ENCODE assay signal across 8 cellular contexts in the genomic region with DNA sequence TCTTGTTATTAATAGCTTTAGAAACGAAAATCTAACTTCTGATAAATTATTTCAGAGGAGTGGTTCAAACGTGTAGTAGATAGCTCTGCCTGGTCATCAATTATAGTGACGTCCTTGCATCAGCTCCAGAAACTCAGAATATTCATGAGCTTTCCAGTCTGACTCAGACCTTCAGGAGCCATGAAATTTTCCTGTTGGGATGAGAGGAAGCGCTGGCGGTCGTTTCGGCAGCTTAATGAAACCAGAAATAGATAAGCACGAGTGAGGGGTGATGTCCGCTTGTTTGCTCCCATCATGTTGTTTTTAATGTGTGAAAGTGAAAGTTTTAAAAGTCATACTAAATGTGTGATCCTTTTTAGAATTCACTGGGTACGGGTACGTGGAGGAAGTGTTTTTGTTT.
DNase-seq lines count a peak whose midpoint lies in the region; ATAC-seq, FAIRE-seq and TF ChIP-seq lines count a peak whose summit lies in the region.

No MANE protein-coding gene starts in this region.

- peak overlapping the region; percentile 80 for H3K27ac ChIP-seq in GM23338 (ENCODE audit: low read depth)
- H3K27ac ChIP-seq in suprapubic skin: peak overlapping the region; percentile 83

- H3K27me3 ChIP-seq in GM23338 (ENCODE audit: insufficient read depth): no peaks in the 10 kb centered on the region
- H3K27me3 ChIP-seq in suprapubic skin: no peaks in the 10 kb centered on the region

- H2AFZ ChIP-seq in GM23338: no peak overlapping the region

- intact Hi-C loops in activated T-helper 1 cell treated with anti-CD3 and anti-CD28 coated beads, Interleukin-12 subunit alpha, Interleukin-12 subunit beta, Interleukin-2, Interleukin-4 antibody, amounts not matched to agents 30 ng/mL and 10 ng/mL and 1 ng/mL, durations not matched to agents 14 hours and 24 hours and 36 hours (cut with micrococcal nuclease): loop anchor here (5.0 kb wide), 1 partner anchor 46 kb away; no protein-coding TSS in a partner anchor

- H3K27me3 Mint-ChIP-seq in GM23338 (ENCODE audit: insufficient read depth, low read depth, poor library complexity): peaks cover 6% of the 10 kb centered on the region
- H3K27me3 Mint-ChIP-seq in activated T-helper 1 cell treated with anti-CD3 and anti-CD28 coated beads, Interleukin-12 subunit alpha, Interleukin-12 subunit beta, Interleukin-2, Interleukin-4 antibody, amounts not matched to agents 30 ng/mL and 10 ng/mL and 1 ng/mL, durations not matched to agents 14 hours and 24 hours and 36 hours (ENCODE audit: insufficient read depth): peaks cover 2% of the 10 kb centered on the region

- WGBS in suprapubic skin: 35% methylated on average over 11 of the region's 11 CpGs

- FAIRE-seq in urothelium cell line (lab: Jason Lieb, UNC): no peak

- DNase-seq in A172 (ENCODE audit: low spot score) (peak; percentile 81), GM23338 (ENCODE audit: low spot score) (peak; percentile 66), inferior parietal cortex (ENCODE audit: extremely low spot score) (peak; percentile 47), suprapubic skin (ENCODE audit: low spot score in 2 of 2) (no peak), GM03348 (ENCODE audit: low spot score) (no peak), urothelium cell line (ENCODE audit: low spot score) (no peak)
- DNase-seq in activated T-helper 1 cell treated with anti-CD3 and anti-CD28 coated beads, Interleukin-12 subunit alpha, Interleukin-12 subunit beta, Interleukin-2, Interleukin-4 antibody, amounts not matched to agents 30 ng/mL and 10 ng/mL and 1 ng/mL, durations not matched to agents 14 hours and 24 hours and 36 hours (ENCODE audit: low spot score): no peak

- peak overlapping the region; percentile 98 for H3K27ac Mint-ChIP-seq in GM23338
- H3K27ac Mint-ChIP-seq in activated T-helper 1 cell treated with anti-CD3 and anti-CD28 coated beads, Interleukin-12 subunit alpha, Interleukin-12 subunit beta, Interleukin-2, Interleukin-4 antibody, amounts not matched to agents 30 ng/mL and 10 ng/mL and 1 ng/mL, durations not matched to agents 14 hours and 24 hours and 36 hours: peak overlapping the region; percentile 89

- H3K4me1 Mint-ChIP-seq in GM23338: peaks cover 53% of the 10 kb centered on the region
- H3K4me1 Mint-ChIP-seq in activated T-helper 1 cell treated with anti-CD3 and anti-CD28 coated beads, Interleukin-12 subunit alpha, Interleukin-12 subunit beta, Interleukin-2, Interleukin-4 antibody, amounts not matched to agents 30 ng/mL and 10 ng/mL and 1 ng/mL, durations not matched to agents 14 hours and 24 hours and 36 hours (ENCODE audit: low read depth): peaks cover 21% of the 10 kb centered on the region

- H3K4me2 ChIP-seq in GM23338: peak overlapping the region; percentile 85

- peaks cover 97% of the 10 kb centered on the region for H3K79me2 ChIP-seq in GM23338 (replicated peaks; ENCODE audit: insufficient read depth)

- peak overlapping the region; percentile 66 for H3K4me3 Mint-ChIP-seq in GM23338
- peak overlapping the region; percentile 82 for H3K4me3 Mint-ChIP-seq in activated T-helper 1 cell treated with anti-CD3 and anti-CD28 coated beads, Interleukin-12 subunit alpha, Interleukin-12 subunit beta, Interleukin-2, Interleukin-4 antibody, amounts not matched to agents 30 ng/mL and 10 ng/mL and 1 ng/mL, durations not matched to agents 14 hours and 24 hours and 36 hours

- no peaks in the 10 kb centered on the region for H3K9me3 ChIP-seq in suprapubic skin

- no peaks in the 10 kb centered on the region for H3K9me3 Mint-ChIP-seq in GM23338
- no peaks in the 10 kb centered on the region for H3K9me3 Mint-ChIP-seq in activated T-helper 1 cell treated with anti-CD3 and anti-CD28 coated beads, Interleukin-12 subunit alpha, Interleukin-12 subunit beta, Interleukin-2, Interleukin-4 antibody, amounts not matched to agents 30 ng/mL and 10 ng/mL and 1 ng/mL, durations not matched to agents 14 hours and 24 hours and 36 hours

- peak; percentile 19 for ATAC-seq in GM23338
- no peak for ATAC-seq in HG03439 (IDR thresholded peaks at IDR 0.05; ENCODE audit: unreplicated experiment)

- TF ChIP-seq POLR2A in suprapubic skin (IDR thresholded peaks at IDR 0.05): no peak

- H3K4me1 ChIP-seq in GM23338 (ENCODE audit: insufficient read depth) (peaks cover 58% of the 10 kb centered on the region), suprapubic skin (peaks cover 10% of the 10 kb centered on the region)

- H3K4me3 ChIP-seq in GM23338: peak overlapping the region; percentile 56
- H3K4me3 ChIP-seq in suprapubic skin: peak overlapping the region; percentile 52

- no peaks in the 10 kb centered on the region for H3K36me3 Mint-ChIP-seq in GM23338 (ENCODE audit: low read depth)
- H3K36me3 Mint-ChIP-seq in activated T-helper 1 cell treated with anti-CD3 and anti-CD28 coated beads, Interleukin-12 subunit alpha, Interleukin-12 subunit beta, Interleukin-2, Interleukin-4 antibody, amounts not matched to agents 30 ng/mL and 10 ng/mL and 1 ng/mL, durations not matched to agents 14 hours and 24 hours and 36 hours (ENCODE audit: low read depth): peaks cover 3% of the 10 kb centered on the region

- no peaks in the 10 kb centered on the region for H3F3A ChIP-seq in GM23338 (replicated peaks; ENCODE audit: low read depth)

- no peaks in the 10 kb centered on the region for H3K9me2 ChIP-seq in GM23338 (ENCODE audit: insufficient read depth)

- H3K36me3 ChIP-seq in GM23338 (ENCODE audit: insufficient read depth): no peaks in the 10 kb centered on the region
- no peaks in the 10 kb centered on the region for H3K36me3 ChIP-seq in suprapubic skin

- peaks cover 14% of the 10 kb centered on the region; the same call in 1 of the 2 replicates for H4K20me1 ChIP-seq in GM23338 (replicated peaks; ENCODE audit: insufficient read depth)

- no peak for TF ChIP-seq CTCF in GM23338 (conservative IDR thresholded peaks at IDR 0.05; ENCODE audit: low read depth in 2 of 2)
- no peak for TF ChIP-seq CTCF in suprapubic skin (IDR thresholded peaks at IDR 0.05)

- no peak for TF ChIP-seq EP300 in suprapubic skin (IDR thresholded peaks at IDR 0.05)

TF ChIP-seq in GM23338, 12 proteins besides CTCF, POLR2A, EP300 and RAD21:
- TF ChIP-seq ZNF114 (CRISPR knock-in tag; IDR thresholded peaks at IDR 0.05): no peak
- no peak for TF ChIP-seq POLR2AphosphoS5 (IDR thresholded peaks at IDR 0.05; ENCODE audit: low read depth)
- TF ChIP-seq, protein P1, sequence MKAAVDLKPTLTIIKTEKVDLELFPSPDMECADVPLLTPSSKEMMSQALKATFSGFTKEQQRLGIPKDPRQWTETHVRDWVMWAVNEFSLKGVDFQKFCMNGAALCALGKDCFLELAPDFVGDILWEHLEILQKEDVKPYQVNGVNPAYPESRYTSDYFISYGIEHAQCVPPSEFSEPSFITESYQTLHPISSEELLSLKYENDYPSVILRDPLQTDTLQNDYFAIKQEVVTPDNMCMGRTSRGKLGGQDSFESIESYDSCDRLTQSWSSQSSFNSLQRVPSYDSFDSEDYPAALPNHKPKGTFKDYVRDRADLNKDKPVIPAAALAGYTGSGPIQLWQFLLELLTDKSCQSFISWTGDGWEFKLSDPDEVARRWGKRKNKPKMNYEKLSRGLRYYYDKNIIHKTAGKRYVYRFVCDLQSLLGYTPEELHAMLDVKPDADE (IDR thresholded peaks at IDR 0.05): no peak
- TF ChIP-seq JUNB (IDR thresholded peaks at IDR 0.05; ENCODE audit: unreplicated experiment): no peak
- TF ChIP-seq, protein P2, sequence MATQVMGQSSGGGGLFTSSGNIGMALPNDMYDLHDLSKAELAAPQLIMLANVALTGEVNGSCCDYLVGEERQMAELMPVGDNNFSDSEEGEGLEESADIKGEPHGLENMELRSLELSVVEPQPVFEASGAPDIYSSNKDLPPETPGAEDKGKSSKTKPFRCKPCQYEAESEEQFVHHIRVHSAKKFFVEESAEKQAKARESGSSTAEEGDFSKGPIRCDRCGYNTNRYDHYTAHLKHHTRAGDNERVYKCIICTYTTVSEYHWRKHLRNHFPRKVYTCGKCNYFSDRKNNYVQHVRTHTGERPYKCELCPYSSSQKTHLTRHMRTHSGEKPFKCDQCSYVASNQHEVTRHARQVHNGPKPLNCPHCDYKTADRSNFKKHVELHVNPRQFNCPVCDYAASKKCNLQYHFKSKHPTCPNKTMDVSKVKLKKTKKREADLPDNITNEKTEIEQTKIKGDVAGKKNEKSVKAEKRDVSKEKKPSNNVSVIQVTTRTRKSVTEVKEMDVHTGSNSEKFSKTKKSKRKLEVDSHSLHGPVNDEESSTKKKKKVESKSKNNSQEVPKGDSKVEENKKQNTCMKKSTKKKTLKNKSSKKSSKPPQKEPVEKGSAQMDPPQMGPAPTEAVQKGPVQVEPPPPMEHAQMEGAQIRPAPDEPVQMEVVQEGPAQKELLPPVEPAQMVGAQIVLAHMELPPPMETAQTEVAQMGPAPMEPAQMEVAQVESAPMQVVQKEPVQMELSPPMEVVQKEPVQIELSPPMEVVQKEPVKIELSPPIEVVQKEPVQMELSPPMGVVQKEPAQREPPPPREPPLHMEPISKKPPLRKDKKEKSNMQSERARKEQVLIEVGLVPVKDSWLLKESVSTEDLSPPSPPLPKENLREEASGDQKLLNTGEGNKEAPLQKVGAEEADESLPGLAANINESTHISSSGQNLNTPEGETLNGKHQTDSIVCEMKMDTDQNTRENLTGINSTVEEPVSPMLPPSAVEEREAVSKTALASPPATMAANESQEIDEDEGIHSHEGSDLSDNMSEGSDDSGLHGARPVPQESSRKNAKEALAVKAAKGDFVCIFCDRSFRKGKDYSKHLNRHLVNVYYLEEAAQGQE (IDR thresholded peaks at IDR 0.05; ENCODE audit: unreplicated experiment): no peak

Comparison
In these comparisons a context has a peak if more than half of its experiments do, and no peak if none do; other contexts are left out.
1. DNase-seq: peak in A172 (single experiment), GM23338 (single experiment) and inferior parietal cortex (single experiment); none in activated T-helper 1 cell treated with anti-CD3 and anti-CD28 coated beads, Interleukin-12 subunit alpha, Interleukin-12 subunit beta, Interleukin-2, Interleukin-4 antibody, amounts not matched to agents 30 ng/mL and 10 ng/mL and 1 ng/mL, durations not matched to agents 14 hours and 24 hours and 36 hours (single experiment), suprapubic skin (0 of 2), GM03348 (single experiment) and urothelium cell line (single experiment).